ENCODE assay signal across 1 cellular context in the genomic region with DNA sequence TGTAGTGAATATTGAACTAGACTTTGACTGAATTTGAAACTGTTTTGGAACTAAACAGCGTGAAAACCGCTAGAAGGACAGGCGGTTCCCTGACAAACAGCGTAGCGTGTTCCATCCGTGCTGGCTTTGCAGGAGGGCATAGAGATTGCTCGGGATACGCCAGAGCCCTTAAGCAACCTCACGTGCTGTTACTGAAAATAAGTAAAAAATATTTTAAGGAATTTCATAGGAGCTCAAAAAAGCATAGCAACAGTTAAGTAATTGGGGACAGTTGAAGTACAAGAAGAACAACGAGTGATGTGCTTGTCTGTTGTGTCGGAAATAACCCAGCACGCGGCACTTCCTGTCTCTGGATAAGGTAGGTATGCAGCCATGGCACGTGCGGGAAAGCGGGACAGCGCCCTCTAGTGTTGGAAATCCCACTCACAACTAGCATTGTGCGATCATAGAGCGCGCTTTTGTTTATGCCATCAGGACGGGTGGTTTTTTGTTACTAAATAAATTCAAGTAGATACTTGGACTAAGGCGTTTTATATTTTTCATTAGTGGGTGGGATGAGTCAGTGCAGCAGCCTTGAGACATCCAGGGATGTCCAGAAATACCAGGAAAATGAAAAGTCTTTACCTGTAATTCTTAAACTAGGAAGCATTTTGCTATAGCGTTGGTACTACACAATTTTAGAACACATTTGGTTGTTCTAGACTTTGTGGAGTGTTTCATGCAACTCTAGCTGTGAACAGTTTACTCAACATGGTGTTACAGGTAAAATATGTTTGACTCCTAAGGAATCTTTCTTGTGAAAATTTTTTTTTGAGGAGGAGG.
A peak's percentile ranks its signal among the peaks of the same experiment; 100 is the strongest.
TF ChIP-seq lines count a peak whose summit lies in the region.

No MANE protein-coding gene starts in this region.

TF ChIP-seq in WTC11, 78 proteins besides CTCF, POLR2A, EP300 and RAD21 (continued from another document):
- TF ChIP-seq, protein P1, sequence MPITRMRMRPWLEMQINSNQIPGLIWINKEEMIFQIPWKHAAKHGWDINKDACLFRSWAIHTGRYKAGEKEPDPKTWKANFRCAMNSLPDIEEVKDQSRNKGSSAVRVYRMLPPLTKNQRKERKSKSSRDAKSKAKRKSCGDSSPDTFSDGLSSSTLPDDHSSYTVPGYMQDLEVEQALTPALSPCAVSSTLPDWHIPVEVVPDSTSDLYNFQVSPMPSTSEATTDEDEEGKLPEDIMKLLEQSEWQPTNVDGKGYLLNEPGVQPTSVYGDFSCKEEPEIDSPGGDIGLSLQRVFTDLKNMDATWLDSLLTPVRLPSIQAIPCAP (CRISPR knock-in tag; IDR thresholded peaks at IDR 0.05), result no peak
- TF ChIP-seq RORB (CRISPR knock-in tag; IDR thresholded peaks at IDR 0.05) (no peak), FOXJ3 (CRISPR knock-in tag; IDR thresholded peaks at IDR 0.05; ENCODE audit: borderline replicate concordance) (no peak), NR1H2 (CRISPR knock-in tag; IDR thresholded peaks at IDR 0.05) (no peak), ZNF138 (CRISPR knock-in tag; conservative IDR thresholded peaks at IDR 0.05) (no peak), OVOL2 (CRISPR knock-in tag; IDR thresholded peaks at IDR 0.05; ENCODE audit: borderline replicate concordance) (no peak), NFE2L1 (CRISPR knock-in tag; IDR thresholded peaks at IDR 0.05) (peak; percentile 75; the same call in 1 of the 2 replicates)
- TF ChIP-seq, protein P2, sequence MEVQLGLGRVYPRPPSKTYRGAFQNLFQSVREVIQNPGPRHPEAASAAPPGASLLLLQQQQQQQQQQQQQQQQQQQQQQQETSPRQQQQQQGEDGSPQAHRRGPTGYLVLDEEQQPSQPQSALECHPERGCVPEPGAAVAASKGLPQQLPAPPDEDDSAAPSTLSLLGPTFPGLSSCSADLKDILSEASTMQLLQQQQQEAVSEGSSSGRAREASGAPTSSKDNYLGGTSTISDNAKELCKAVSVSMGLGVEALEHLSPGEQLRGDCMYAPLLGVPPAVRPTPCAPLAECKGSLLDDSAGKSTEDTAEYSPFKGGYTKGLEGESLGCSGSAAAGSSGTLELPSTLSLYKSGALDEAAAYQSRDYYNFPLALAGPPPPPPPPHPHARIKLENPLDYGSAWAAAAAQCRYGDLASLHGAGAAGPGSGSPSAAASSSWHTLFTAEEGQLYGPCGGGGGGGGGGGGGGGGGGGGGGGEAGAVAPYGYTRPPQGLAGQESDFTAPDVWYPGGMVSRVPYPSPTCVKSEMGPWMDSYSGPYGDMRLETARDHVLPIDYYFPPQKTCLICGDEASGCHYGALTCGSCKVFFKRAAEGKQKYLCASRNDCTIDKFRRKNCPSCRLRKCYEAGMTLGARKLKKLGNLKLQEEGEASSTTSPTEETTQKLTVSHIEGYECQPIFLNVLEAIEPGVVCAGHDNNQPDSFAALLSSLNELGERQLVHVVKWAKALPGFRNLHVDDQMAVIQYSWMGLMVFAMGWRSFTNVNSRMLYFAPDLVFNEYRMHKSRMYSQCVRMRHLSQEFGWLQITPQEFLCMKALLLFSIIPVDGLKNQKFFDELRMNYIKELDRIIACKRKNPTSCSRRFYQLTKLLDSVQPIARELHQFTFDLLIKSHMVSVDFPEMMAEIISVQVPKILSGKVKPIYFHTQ (CRISPR knock-in tag; IDR thresholded peaks at IDR 0.05), result no peak
